Comparison of ENCODE assay signal across 27 cellular contexts in genomic region chr6:157213897-157214296, GRCh38.
"Had no signal": no experiment of that assay in that cellular context is flagged by ENCODE, and none has a peak within 500 bp of the region (broad histone marks: within the 10 kb centered on the region; RNA-seq: fewer than 3 reads in every experiment).

No MANE protein-coding gene starts in this region.

- H3K9ac ChIP-seq: neural progenitor cell had no signal

- H3K4me3 Mint-ChIP-seq: endodermal cell; memory B cell; mesothelial cell of epicardium; naive B cell; natural killer cell treated with Interleukin-12 subunit alpha and Interleukin-12 subunit beta and Interleukin-15 and Interleukin-18, amount 100 ng/mL, for 72 hours; neural progenitor cell; stimulated activated naive B cell treated with anti-CD40 and anti-IgM and Interleukin-4, amounts not matched to agents 10 μg/mL and 1 μg/mL and 100 μg/mL, for 72 hours; stimulated activated naive CD8-positive, alpha-beta T cell treated with anti-CD3 and anti-CD28 coated beads, Interleukin-15, Interleukin-2, amounts not matched to agents 100 ng/mL and 50 ng/mL, for 24 hours; type B pancreatic cell had no signal

- ATAC-seq: esophagus mucosa; gastrocnemius medialis; left lobe of liver; mucosa of descending colon; natural killer cell treated with Interleukin-12 subunit alpha and Interleukin-12 subunit beta and Interleukin-15 and Interleukin-18, amount 100 ng/mL, for 72 hours had no signal

- H3K36me3 Mint-ChIP-seq: memory B cell; mesothelial cell of epicardium; naive B cell; natural killer cell treated with Interleukin-12 subunit alpha and Interleukin-12 subunit beta and Interleukin-15 and Interleukin-18, amount 100 ng/mL, for 72 hours had no signal

- DNase-seq: cerebellar nuclear complex; cortex of kidney; effector CD8-positive, alpha-beta T cell; foreskin fibroblast; gastrocnemius medialis; kidney; mucosa of descending colon; naive B cell; small intestine; stimulated activated CD4-positive, alpha-beta T cell treated with anti-CD3 and anti-CD28 coated beads, Interleukin-15, amount 100 ng/mL, for 24 hours; stimulated activated CD4-positive, alpha-beta T cell treated with anti-CD3 and anti-CD28 coated beads, Interleukin-2, amount 100 ng/mL, for 48 hours; stimulated activated naive B cell treated with anti-CD40 and anti-IgM and Interleukin-4, amounts not matched to agents 10 μg/mL and 1 μg/mL and 100 μg/mL, for 72 hours; thyroid gland had no signal

- H3K4me1 Mint-ChIP-seq: endodermal cell, neural progenitor cell had no signal

- H3K27ac Mint-ChIP-seq: endodermal cell; memory B cell; mesothelial cell of epicardium; natural killer cell treated with Interleukin-12 subunit alpha and Interleukin-12 subunit beta and Interleukin-15 and Interleukin-18, amount 100 ng/mL, for 72 hours; neural progenitor cell; stimulated activated naive CD8-positive, alpha-beta T cell treated with anti-CD3 and anti-CD28 coated beads, Interleukin-15, Interleukin-2, amounts not matched to agents 100 ng/mL and 50 ng/mL, for 24 hours; type B pancreatic cell had no signal

- H3K9me3 Mint-ChIP-seq: endodermal cell; memory B cell; mesothelial cell of epicardium; naive B cell; natural killer cell treated with Interleukin-12 subunit alpha and Interleukin-12 subunit beta and Interleukin-15 and Interleukin-18, amount 100 ng/mL, for 72 hours; neural progenitor cell; stimulated activated naive B cell treated with anti-CD40 and anti-IgM and Interleukin-4, amounts not matched to agents 10 μg/mL and 1 μg/mL and 100 μg/mL, for 72 hours; stimulated activated naive CD8-positive, alpha-beta T cell treated with anti-CD3 and anti-CD28 coated beads, Interleukin-15, Interleukin-2, amounts not matched to agents 100 ng/mL and 50 ng/mL, for 24 hours; type B pancreatic cell had no signal

- H3K9me3 ChIP-seq: gastrocnemius medialis, mucosa of descending colon, prostate gland, right atrium auricular region, suprapubic skin, thyroid gland had no signal

- H3K27ac ChIP-seq: epithelial cell of prostate, gastrocnemius medialis, neural progenitor cell, prostate gland, right atrium auricular region, suprapubic skin, thyroid gland had no signal

- H3K4me2 ChIP-seq: neural progenitor cell had no signal

- H3K4me3 ChIP-seq: gastrocnemius medialis, lung, mucosa of descending colon, neural progenitor cell, prostate gland, right atrium auricular region, suprapubic skin, thyroid gland had no signal

- H3K27me3 ChIP-seq: gastrocnemius medialis, neural progenitor cell, right atrium auricular region, suprapubic skin, thyroid gland had no signal

- H2AFZ ChIP-seq: neural progenitor cell had no signal

- H3K36me3 ChIP-seq: gastrocnemius medialis, prostate gland, right atrium auricular region, suprapubic skin, thyroid gland had no signal

- H3K4me1 ChIP-seq: gastrocnemius medialis, neural progenitor cell, prostate gland, right atrium auricular region, suprapubic skin, thyroid gland had no signal

- H3K27me3 Mint-ChIP-seq: memory B cell; naive B cell; natural killer cell treated with Interleukin-12 subunit alpha and Interleukin-12 subunit beta and Interleukin-15 and Interleukin-18, amount 100 ng/mL, for 72 hours; stimulated activated naive B cell treated with anti-CD40 and anti-IgM and Interleukin-4, amounts not matched to agents 10 μg/mL and 1 μg/mL and 100 μg/mL, for 72 hours; stimulated activated naive CD8-positive, alpha-beta T cell treated with anti-CD3 and anti-CD28 coated beads, Interleukin-15, Interleukin-2, amounts not matched to agents 100 ng/mL and 50 ng/mL, for 24 hours; type B pancreatic cell had no signal
